18 cellular contexts compared by ENCODE assay signal in the genomic region with DNA sequence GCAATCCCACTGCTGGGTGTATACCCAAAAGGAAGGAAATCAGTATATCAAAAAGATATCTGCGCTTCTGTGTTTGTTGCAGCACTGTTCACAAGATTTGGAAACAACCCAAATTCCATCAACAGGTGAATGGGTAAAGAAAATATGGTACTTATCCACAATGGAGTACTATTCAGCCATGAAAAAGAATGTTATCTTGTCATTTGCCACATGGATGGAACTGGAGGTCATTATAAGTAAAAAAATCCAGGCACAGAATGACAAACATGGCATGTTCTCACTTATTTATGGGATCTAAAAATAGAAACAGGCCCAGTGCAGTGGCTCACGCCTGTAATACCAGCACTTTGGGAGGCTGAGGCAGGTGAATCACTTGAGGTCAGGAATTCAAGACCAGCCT. TPM values are rescaled to one million over a fixed set of nuclear protein-coding genes. Genes with fewer than 3 reads are reported as not detected.
"Had no signal": no experiment of that assay in that cellular context is flagged by ENCODE, and none has a peak within 500 bp of the region (broad histone marks: within the 10 kb centered on the region; RNA-seq: fewer than 3 reads in every experiment).

No MANE protein-coding gene starts in this region.

- H3K36me3 ChIP-seq: gastrocnemius medialis, lower lobe of right lung, tibial artery, uterus had no signal

- DNase-seq: activated CD4-positive, alpha-beta memory T cell treated with anti-CD3 and anti-CD28 coated beads, Interleukin-2, amount 10 ng/mL, durations not matched to agents 7 days and 5 days; activated CD4-positive, alpha-beta T cell treated with anti-CD3 and anti-CD28 coated beads for 4 hours; activated CD8-positive, alpha-beta memory T cell treated with anti-CD3 and anti-CD28 coated beads, Interleukin-2, amount 50 U/mL, for 4 hours; activated naive CD4-positive, alpha-beta T cell treated with Interleukin-2 at 50 U/mL for 16 hours; anterior cingulate cortex; erythroblast; gastrocnemius medialis; heart right ventricle; left colon; lower lobe of right lung; midbrain; retina; stimulated activated naive CD4-positive, alpha-beta T cell; T-helper 2 cell; tibial artery; uterus had no signal

- H3K9me3 ChIP-seq: gastrocnemius medialis, heart right ventricle, lower lobe of right lung, tibial artery, uterus had no signal

- H3K4me3 ChIP-seq: gastrocnemius medialis, heart right ventricle, lower lobe of right lung, tibial artery, uterus had no signal

- H3K9me3 Mint-ChIP-seq: activated CD4-positive, alpha-beta memory T cell treated with anti-CD3 and anti-CD28 coated beads, Interleukin-2, amount 10 ng/mL, durations not matched to agents 7 days and 5 days had no signal

- H3K27ac ChIP-seq: gastrocnemius medialis, heart right ventricle, lower lobe of right lung, tibial artery, uterus had no signal

- H3K27me3 Mint-ChIP-seq: activated CD4-positive, alpha-beta memory T cell treated with anti-CD3 and anti-CD28 coated beads, Interleukin-2, amount 10 ng/mL, durations not matched to agents 7 days and 5 days had no signal

- H3K27me3 ChIP-seq: gastrocnemius medialis, heart right ventricle, tibial artery, uterus had no signal

- H3K27ac Mint-ChIP-seq: activated CD4-positive, alpha-beta memory T cell treated with anti-CD3 and anti-CD28 coated beads, Interleukin-2, amount 10 ng/mL, durations not matched to agents 7 days and 5 days had no signal

- ATAC-seq: gastrocnemius medialis, heart right ventricle, left colon, lower lobe of right lung had no signal

- H3K4me1 ChIP-seq: gastrocnemius medialis, tibial artery, uterus had no signal

- H3K4me3 Mint-ChIP-seq: activated CD4-positive, alpha-beta memory T cell treated with anti-CD3 and anti-CD28 coated beads, Interleukin-2, amount 10 ng/mL, durations not matched to agents 7 days and 5 days had no signal

RNA-seq across cellular contexts. Expression of a gene that starts 15.7 kb away (rescaled TPM):
- total RNA-seq: dermis microvascular lymphatic vessel endothelial cell, myocyte had no signal
